Comparison of ENCODE assay signal across 1 cellular context in the genomic region with DNA sequence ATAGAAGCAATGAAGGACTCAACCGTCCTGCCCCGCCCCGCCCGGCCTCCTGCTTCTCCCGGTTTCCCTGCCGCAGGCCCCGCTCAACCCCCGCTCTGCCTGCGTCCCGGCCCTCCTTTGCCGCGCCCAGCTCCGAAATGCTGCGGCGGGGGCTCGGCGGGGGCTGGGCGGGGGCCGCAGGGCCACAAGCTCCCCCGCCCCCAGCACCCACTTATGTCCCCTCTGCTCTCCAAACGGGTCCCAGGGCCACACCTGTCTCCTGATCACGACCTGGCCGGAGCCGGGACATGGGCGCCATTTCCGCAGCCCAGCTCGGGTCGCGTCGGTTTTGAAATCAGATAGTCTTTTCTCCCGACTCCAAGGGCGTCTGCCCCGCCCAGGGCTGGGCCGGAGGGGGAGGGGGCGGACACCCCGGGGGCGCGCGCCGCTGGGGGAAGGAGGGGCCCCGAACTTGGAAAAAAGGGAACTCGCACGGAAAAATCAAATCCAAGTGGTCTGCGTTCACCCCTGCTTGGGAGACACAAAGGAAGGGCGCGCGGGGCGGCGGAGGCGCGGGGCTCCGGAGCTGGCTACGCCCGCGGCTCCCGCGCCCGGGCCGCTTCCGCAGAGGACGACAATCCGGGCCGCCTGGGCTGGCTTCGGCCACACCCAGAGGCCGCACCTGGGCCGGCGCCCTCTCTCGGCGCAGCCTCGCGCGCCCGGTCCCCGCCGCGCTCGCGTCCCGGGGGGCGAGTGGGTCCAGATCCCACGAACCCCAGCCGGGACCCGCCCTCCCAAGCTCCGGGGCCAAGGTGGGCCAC.
TF ChIP-seq lines count a peak whose summit lies in the region.

No MANE protein-coding gene starts in this region.

TF ChIP-seq in SK-N-SH, 30 proteins besides CTCF, POLR2A, EP300 and RAD21 (continued from another document):
- TF ChIP-seq MEF2A (IDR thresholded peaks at IDR 0.05; ENCODE audit: borderline replicate concordance, low read depth): no peak
- TF ChIP-seq, protein P1, sequence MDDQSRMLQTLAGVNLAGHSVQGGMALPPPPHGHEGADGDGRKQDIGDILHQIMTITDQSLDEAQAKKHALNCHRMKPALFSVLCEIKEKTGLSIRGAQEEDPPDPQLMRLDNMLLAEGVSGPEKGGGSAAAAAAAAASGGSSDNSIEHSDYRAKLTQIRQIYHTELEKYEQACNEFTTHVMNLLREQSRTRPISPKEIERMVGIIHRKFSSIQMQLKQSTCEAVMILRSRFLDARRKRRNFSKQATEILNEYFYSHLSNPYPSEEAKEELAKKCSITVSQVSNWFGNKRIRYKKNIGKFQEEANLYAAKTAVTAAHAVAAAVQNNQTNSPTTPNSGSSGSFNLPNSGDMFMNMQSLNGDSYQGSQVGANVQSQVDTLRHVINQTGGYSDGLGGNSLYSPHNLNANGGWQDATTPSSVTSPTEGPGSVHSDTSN (IDR thresholded peaks at IDR 0.05): no peak
- TF ChIP-seq, protein P2, sequence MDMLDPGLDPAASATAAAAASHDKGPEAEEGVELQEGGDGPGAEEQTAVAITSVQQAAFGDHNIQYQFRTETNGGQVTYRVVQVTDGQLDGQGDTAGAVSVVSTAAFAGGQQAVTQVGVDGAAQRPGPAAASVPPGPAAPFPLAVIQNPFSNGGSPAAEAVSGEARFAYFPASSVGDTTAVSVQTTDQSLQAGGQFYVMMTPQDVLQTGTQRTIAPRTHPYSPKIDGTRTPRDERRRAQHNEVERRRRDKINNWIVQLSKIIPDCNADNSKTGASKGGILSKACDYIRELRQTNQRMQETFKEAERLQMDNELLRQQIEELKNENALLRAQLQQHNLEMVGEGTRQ (IDR thresholded peaks at IDR 0.05; ENCODE audit: borderline replicate concordance, low read depth, low read length): no peak
- no peak for TF ChIP-seq RXRA (IDR thresholded peaks at IDR 0.05; ENCODE audit: borderline replicate concordance, low read depth)
- no peak for TF ChIP-seq JUND (IDR thresholded peaks at IDR 0.05)
- no peak for TF ChIP-seq SMC3 (IDR thresholded peaks at IDR 0.05; ENCODE audit: low read depth, low read length)
- TF ChIP-seq ELF1 (IDR thresholded peaks at IDR 0.05): no peak
- no peak for TF ChIP-seq FOSL2 (IDR thresholded peaks at IDR 0.05; ENCODE audit: borderline replicate concordance, low read depth)
- TF ChIP-seq NFIC (IDR thresholded peaks at IDR 0.05; ENCODE audit: borderline replicate concordance): no peak
- TF ChIP-seq, protein P3, sequence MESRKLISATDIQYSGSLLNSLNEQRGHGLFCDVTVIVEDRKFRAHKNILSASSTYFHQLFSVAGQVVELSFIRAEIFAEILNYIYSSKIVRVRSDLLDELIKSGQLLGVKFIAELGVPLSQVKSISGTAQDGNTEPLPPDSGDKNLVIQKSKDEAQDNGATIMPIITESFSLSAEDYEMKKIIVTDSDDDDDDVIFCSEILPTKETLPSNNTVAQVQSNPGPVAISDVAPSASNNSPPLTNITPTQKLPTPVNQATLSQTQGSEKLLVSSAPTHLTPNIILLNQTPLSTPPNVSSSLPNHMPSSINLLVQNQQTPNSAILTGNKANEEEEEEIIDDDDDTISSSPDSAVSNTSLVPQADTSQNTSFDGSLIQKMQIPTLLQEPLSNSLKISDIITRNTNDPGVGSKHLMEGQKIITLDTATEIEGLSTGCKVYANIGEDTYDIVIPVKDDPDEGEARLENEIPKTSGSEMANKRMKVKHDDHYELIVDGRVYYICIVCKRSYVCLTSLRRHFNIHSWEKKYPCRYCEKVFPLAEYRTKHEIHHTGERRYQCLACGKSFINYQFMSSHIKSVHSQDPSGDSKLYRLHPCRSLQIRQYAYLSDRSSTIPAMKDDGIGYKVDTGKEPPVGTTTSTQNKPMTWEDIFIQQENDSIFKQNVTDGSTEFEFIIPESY (IDR thresholded peaks at IDR 0.05; ENCODE audit: borderline replicate concordance, low read depth): no peak
- TF ChIP-seq, protein P4, sequence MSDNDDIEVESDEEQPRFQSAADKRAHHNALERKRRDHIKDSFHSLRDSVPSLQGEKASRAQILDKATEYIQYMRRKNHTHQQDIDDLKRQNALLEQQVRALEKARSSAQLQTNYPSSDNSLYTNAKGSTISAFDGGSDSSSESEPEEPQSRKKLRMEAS (IDR thresholded peaks at IDR 0.05; ENCODE audit: low read depth): no peak
- TF ChIP-seq GATA2 (CRISPR knock-in tag; IDR thresholded peaks at IDR 0.05): no peak
TF ChIP-seq in SK-N-SH: peak in this region for 0.
